1 cellular context compared by ENCODE assay signal in the genomic region with DNA sequence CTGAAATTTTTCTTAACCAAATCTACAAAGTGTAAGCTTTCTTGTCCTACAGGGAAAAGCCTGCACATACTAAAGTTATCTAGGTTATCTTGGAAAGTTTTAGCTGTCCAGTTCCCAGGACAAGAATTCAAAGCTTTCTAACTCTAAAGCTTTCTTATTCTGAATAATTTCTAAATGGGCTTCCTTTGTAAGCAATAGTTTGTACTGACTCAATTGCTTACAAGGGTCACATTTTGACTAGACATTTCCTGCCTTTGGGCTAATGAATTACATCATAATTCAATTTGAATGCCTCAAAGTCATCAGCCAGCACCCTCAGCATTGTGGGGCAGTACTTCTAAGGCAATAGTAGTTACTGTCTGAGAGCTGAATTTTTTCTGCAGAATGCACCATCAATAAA.
TF ChIP-seq lines count a peak whose summit lies in the region.

No MANE protein-coding gene starts in this region.

TF ChIP-seq in GM12878, 131 proteins besides CTCF, POLR2A, EP300 and RAD21:
- TF ChIP-seq TCF12 (IDR thresholded peaks at IDR 0.05; ENCODE audit: low read depth, low read length) (no peak), RB1 (IDR thresholded peaks at IDR 0.05; ENCODE audit: borderline replicate concordance) (no peak), NFYA (IDR thresholded peaks at IDR 0.05; ENCODE audit: borderline replicate concordance, low read depth, low read length) (no peak), CBX5 (IDR thresholded peaks at IDR 0.05; ENCODE audit: low read depth) (no peak), SMAD1 (IDR thresholded peaks at IDR 0.05; ENCODE audit: low read depth, partially characterized antibody) (no peak), SMARCA5 (IDR thresholded peaks at IDR 0.05) (no peak), POLR2AphosphoS5 (IDR thresholded peaks at IDR 0.05; ENCODE audit: low read length) (no peak), BACH1 (IDR thresholded peaks at IDR 0.05; ENCODE audit: borderline replicate concordance) (no peak), ZBTB11 (CRISPR knock-in tag; IDR thresholded peaks at IDR 0.05) (no peak), NR2C2 (IDR thresholded peaks at IDR 0.05; ENCODE audit: borderline replicate concordance, control insufficient read depth, insufficient read length, low read depth) (no peak), HDGF (IDR thresholded peaks at IDR 0.05) (no peak), PBX3 (IDR thresholded peaks at IDR 0.05; ENCODE audit: insufficient replicate concordance, low read depth, low read length) (no peak), ZSCAN29 (IDR thresholded peaks at IDR 0.05) (no peak), DPF2 (IDR thresholded peaks at IDR 0.05) (no peak), NR2C1 (IDR thresholded peaks at IDR 0.05) (no peak), POU2F2 (IDR thresholded peaks at IDR 0.05; ENCODE audit: borderline replicate concordance, low read depth, low read length) (no peak)
- TF ChIP-seq, protein P1, sequence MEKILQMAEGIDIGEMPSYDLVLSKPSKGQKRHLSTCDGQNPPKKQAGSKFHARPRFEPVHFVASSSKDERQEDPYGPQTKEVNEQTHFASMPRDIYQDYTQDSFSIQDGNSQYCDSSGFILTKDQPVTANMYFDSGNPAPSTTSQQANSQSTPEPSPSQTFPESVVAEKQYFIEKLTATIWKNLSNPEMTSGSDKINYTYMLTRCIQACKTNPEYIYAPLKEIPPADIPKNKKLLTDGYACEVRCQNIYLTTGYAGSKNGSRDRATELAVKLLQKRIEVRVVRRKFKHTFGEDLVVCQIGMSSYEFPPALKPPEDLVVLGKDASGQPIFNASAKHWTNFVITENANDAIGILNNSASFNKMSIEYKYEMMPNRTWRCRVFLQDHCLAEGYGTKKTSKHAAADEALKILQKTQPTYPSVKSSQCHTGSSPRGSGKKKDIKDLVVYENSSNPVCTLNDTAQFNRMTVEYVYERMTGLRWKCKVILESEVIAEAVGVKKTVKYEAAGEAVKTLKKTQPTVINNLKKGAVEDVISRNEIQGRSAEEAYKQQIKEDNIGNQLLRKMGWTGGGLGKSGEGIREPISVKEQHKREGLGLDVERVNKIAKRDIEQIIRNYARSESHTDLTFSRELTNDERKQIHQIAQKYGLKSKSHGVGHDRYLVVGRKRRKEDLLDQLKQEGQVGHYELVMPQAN (conservative IDR thresholded peaks at IDR 0.05), result no peak
- TF ChIP-seq, protein P2, sequence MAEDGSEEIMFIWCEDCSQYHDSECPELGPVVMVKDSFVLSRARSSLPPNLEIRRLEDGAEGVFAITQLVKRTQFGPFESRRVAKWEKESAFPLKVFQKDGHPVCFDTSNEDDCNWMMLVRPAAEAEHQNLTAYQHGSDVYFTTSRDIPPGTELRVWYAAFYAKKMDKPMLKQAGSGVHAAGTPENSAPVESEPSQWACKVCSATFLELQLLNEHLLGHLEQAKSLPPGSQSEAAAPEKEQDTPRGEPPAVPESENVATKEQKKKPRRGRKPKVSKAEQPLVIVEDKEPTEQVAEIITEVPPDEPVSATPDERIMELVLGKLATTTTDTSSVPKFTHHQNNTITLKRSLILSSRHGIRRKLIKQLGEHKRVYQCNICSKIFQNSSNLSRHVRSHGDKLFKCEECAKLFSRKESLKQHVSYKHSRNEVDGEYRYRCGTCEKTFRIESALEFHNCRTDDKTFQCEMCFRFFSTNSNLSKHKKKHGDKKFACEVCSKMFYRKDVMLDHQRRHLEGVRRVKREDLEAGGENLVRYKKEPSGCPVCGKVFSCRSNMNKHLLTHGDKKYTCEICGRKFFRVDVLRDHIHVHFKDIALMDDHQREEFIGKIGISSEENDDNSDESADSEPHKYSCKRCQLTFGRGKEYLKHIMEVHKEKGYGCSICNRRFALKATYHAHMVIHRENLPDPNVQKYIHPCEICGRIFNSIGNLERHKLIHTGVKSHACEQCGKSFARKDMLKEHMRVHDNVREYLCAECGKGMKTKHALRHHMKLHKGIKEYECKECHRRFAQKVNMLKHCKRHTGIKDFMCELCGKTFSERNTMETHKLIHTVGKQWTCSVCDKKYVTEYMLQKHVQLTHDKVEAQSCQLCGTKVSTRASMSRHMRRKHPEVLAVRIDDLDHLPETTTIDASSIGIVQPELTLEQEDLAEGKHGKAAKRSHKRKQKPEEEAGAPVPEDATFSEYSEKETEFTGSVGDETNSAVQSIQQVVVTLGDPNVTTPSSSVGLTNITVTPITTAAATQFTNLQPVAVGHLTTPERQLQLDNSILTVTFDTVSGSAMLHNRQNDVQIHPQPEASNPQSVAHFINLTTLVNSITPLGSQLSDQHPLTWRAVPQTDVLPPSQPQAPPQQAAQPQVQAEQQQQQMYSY (CRISPR knock-in tag; IDR thresholded peaks at IDR 0.05), result no peak
- TF ChIP-seq, protein P3, sequence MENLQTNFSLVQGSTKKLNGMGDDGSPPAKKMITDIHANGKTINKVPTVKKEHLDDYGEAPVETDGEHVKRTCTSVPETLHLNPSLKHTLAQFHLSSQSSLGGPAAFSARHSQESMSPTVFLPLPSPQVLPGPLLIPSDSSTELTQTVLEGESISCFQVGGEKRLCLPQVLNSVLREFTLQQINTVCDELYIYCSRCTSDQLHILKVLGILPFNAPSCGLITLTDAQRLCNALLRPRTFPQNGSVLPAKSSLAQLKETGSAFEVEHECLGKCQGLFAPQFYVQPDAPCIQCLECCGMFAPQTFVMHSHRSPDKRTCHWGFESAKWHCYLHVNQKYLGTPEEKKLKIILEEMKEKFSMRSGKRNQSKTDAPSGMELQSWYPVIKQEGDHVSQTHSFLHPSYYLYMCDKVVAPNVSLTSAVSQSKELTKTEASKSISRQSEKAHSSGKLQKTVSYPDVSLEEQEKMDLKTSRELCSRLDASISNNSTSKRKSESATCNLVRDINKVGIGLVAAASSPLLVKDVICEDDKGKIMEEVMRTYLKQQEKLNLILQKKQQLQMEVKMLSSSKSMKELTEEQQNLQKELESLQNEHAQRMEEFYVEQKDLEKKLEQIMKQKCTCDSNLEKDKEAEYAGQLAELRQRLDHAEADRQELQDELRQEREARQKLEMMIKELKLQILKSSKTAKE (IDR thresholded peaks at IDR 0.05; ENCODE audit: low read depth, poor library complexity, severe bottlenecking), result no peak
- TF ChIP-seq, protein P4, sequence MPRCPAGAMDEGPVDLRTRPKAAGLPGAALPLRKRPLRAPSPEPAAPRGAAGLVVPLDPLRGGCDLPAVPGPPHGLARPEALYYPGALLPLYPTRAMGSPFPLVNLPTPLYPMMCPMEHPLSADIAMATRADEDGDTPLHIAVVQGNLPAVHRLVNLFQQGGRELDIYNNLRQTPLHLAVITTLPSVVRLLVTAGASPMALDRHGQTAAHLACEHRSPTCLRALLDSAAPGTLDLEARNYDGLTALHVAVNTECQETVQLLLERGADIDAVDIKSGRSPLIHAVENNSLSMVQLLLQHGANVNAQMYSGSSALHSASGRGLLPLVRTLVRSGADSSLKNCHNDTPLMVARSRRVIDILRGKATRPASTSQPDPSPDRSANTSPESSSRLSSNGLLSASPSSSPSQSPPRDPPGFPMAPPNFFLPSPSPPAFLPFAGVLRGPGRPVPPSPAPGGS (IDR thresholded peaks at IDR 0.05; ENCODE audit: borderline replicate concordance, insufficient read depth, low read depth, low read length, poor library complexity, severe bottlenecking), result no peak
